In the genomic region with DNA sequence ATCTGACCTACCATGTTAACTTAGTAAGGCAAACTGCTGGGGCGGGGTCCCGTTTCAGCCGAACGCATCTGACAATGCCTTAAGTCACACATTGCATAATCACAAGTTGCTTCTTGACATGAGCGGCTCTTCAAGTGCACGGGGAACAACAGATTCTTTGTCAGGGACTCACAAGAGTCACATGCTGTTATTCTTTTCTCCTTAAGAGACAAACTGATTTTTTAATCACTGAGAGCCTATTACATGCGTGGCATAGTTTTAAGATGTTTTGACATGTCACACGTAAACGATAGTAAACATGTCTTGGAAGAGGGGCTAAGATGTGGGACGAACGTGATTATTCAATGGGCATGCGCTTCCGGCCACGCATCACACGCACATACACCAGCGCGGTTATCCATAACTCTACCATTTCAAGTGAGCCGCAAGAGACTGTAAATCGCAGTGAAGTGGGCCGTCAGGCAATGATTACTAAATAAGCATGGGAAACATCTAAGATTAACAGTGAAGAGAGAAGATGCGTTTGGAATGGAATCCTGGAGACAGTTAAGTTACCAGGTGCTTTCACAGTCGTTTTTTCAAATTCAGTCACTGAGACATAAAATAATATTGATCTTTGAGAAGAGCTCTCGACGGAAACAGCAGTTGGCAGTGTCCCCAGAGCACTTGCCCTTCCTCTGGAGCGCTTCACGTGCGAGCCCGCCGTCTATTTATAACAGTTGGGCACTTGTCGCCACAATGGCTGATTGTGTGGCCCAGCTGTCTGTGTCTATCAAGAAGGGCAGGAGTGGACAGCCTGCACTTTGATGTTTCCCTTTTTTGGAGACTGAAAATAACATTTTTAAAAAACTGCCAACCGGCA, we compare ENCODE assay signal across 1 cellular context.
TF ChIP-seq lines count a peak whose summit lies in the region.

No MANE protein-coding gene starts in this region.

TF ChIP-seq in GM23338, 12 proteins besides CTCF, POLR2A, EP300 and RAD21 (continued from another document):
- TF ChIP-seq, protein P1, sequence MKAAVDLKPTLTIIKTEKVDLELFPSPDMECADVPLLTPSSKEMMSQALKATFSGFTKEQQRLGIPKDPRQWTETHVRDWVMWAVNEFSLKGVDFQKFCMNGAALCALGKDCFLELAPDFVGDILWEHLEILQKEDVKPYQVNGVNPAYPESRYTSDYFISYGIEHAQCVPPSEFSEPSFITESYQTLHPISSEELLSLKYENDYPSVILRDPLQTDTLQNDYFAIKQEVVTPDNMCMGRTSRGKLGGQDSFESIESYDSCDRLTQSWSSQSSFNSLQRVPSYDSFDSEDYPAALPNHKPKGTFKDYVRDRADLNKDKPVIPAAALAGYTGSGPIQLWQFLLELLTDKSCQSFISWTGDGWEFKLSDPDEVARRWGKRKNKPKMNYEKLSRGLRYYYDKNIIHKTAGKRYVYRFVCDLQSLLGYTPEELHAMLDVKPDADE (IDR thresholded peaks at IDR 0.05) = no peak
- TF ChIP-seq NANOG (IDR thresholded peaks at IDR 0.05; ENCODE audit: borderline replicate concordance) = no peak
- TF ChIP-seq, protein P2, sequence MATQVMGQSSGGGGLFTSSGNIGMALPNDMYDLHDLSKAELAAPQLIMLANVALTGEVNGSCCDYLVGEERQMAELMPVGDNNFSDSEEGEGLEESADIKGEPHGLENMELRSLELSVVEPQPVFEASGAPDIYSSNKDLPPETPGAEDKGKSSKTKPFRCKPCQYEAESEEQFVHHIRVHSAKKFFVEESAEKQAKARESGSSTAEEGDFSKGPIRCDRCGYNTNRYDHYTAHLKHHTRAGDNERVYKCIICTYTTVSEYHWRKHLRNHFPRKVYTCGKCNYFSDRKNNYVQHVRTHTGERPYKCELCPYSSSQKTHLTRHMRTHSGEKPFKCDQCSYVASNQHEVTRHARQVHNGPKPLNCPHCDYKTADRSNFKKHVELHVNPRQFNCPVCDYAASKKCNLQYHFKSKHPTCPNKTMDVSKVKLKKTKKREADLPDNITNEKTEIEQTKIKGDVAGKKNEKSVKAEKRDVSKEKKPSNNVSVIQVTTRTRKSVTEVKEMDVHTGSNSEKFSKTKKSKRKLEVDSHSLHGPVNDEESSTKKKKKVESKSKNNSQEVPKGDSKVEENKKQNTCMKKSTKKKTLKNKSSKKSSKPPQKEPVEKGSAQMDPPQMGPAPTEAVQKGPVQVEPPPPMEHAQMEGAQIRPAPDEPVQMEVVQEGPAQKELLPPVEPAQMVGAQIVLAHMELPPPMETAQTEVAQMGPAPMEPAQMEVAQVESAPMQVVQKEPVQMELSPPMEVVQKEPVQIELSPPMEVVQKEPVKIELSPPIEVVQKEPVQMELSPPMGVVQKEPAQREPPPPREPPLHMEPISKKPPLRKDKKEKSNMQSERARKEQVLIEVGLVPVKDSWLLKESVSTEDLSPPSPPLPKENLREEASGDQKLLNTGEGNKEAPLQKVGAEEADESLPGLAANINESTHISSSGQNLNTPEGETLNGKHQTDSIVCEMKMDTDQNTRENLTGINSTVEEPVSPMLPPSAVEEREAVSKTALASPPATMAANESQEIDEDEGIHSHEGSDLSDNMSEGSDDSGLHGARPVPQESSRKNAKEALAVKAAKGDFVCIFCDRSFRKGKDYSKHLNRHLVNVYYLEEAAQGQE (IDR thresholded peaks at IDR 0.05; ENCODE audit: unreplicated experiment) = no peak
